ENCODE assay signal across 8 cellular contexts in the genomic region with DNA sequence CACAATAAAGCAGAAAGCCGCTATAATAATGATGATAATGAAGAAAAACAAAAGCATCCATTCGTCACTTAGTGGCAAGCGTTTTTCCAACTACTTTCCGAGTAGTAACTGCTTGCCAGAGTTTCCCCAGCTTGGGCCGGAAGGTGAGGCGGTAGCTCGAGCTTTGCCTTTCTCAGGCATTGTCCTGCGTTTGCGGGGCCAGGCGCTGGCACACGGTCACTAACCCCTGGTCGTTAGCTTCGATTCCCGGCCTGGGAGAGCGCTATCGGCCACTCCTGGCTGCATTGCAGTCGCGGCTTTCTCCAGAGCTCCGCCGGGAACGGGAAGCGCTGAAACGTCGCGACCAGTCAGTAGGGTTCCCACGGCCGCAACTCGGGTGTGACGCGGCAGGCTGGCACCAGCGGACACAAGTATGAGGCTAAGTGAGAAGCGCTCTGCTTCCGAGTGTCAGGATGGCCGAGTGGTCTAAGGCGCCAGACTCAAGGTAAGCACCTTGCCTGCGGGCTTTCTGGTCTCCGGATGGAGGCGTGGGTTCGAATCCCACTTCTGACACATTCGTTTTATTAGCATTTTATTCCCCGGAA. TPM values are rescaled to one million over a fixed set of nuclear protein-coding genes. Genes with fewer than 3 reads are reported as not detected.
DNase-seq lines count a peak whose midpoint lies in the region; ATAC-seq, FAIRE-seq and TF ChIP-seq lines count a peak whose summit lies in the region.

No MANE protein-coding gene starts in this region.

- no peak overlapping the region; the same call in 1 of the 2 replicates for H2BK15ac ChIP-seq in H1 (ENCODE audit: low read length)

- 2% methylated on average over 41 of the region's 41 CpGs; no CpG with 5 or more reads in 1 of the 2 experiments for WGBS in H1 (ENCODE audit: extremely low coverage in 1 of 2, insufficient coverage in 1 of 2, insufficient read length in 1 of 2, insufficient replicate concordance in 2 of 2, low coverage in 1 of 2, low lambda C conversion rate in 2 of 2, missing lambda C conversion rate in 1 of 2), 2 experiments

- POLR2A ChIA-PET in CD8-positive, alpha-beta memory T cell (lab: Charles Lee), result interaction anchor here (1.1 to 2.3 kb wide), 4 partner anchors 11 to 48 kb away, joined by 7 to 17 read pairs (median 14); partner anchors contain the start of genes SH3BP5L, ZNF672 and ZNF692
- POLR2A ChIA-PET in H1 (lab: Charles Lee; ENCODE audit: partially characterized antibody), result interaction anchor here (0.6 to 4.6 kb wide), 12 partner anchors 10 to 51 kb away, joined by 3 to 46 read pairs (median 6); partner anchors contain the start of genes PGBD2, SH3BP5L, ZNF672 and ZNF692

- no peak overlapping the region for H2AK5ac ChIP-seq in H1 (ENCODE audit: low read depth, low read length)

- CTCF ChIA-PET in CD8-positive, alpha-beta memory T cell (lab: Charles Lee), result interaction anchor here (1.0 to 2.6 kb wide), 8 partner anchors 9 to 48 kb away, joined by 3 to 14 read pairs (median 4); partner anchors contain the start of genes SH3BP5L and ZNF692
- CTCF ChIA-PET in H1 (lab: Charles Lee; ENCODE audit: partially characterized antibody), result interaction anchor here (1.0 to 4.0 kb wide), 8 partner anchors 12 to 54 kb away, joined by 3 to 32 read pairs (median 5); partner anchors contain the start of genes PGBD2 and ZNF692

- H3K4me1 Mint-ChIP-seq in CD8-positive, alpha-beta memory T cell, result peaks cover 28 to 49% (median 41%) of the 10 kb centered on the region in 3 donors

- peaks cover 4% of the 10 kb centered on the region for H3K23me2 ChIP-seq in H1 (ENCODE audit: low read depth, low read length)

- peak overlapping the region; percentile 75; the same call in 1 of the 2 replicates for H4K8ac ChIP-seq in H1 (ENCODE audit: extremely low read depth, insufficient read depth, low read length)

- no peak overlapping the region for H3K4ac ChIP-seq in H1 (replicated peaks; ENCODE audit: insufficient read length, low read depth, low read length)

- peak overlapping the region in 3 of 4 experiments; percentile 62 to 79 (median 79); a peak in 6 of 7 replicates for H3K9ac ChIP-seq in H1 (replicated peaks in 1 of 4; ENCODE audit: extremely low read depth in 1 of 4, low read depth in 3 of 4, low read length in 3 of 4)

- no peaks in the 10 kb centered on the region for H3K4me1 ChIP-seq in CD8-positive, alpha-beta memory T cell (ENCODE audit: insufficient read depth, low read length)
- H3K4me1 ChIP-seq in H1 (replicated peaks in 1 of 4; ENCODE audit: control insufficient read depth in 3 of 4, insufficient read depth in 4 of 4, low read length in 3 of 4), result peaks cover 0 to 2% (median 0%) of the 10 kb centered on the region in 4 experiments; a peak in 1 of 7 replicates

- peak; percentile 75 for FAIRE-seq in H1 (lab: Jason Lieb, UNC)

- DNase-seq in CD8-positive, alpha-beta memory T cell, result peak; percentile 81 to 96 (median 91)
- DNase-seq in HT-29 (ENCODE audit: low spot score) (peak; percentile 99), H1 (ENCODE audit: low read depth in 1 of 2, low spot score in 2 of 2) (peak; percentile 93 to 100), mesenteric fat pad (ENCODE audit: low spot score) (peak; percentile 98)
- DNase-seq in NK-92 treated with Interleukin-12 subunit alpha and Interleukin-12 subunit beta, amount 100 ng/mL, for 24 hours (lab: John Stamatoyannopoulos, UW), result peak; percentile 82
- peak; percentile 93 to 100 (median 100) for DNase-seq in activated CD8-positive, alpha-beta memory T cell treated with anti-CD3 and anti-CD28 coated beads for 48 hours (ENCODE audit: low read depth in 2 of 3, low spot score in 2 of 3)
- peak; percentile 85 for DNase-seq in stimulated activated CD8-positive, alpha-beta memory T cell treated with anti-CD3 and anti-CD28 coated beads, Interleukin-15, amount 100 ng/mL, for 1 hour (ENCODE audit: low read depth)

- H3K36me3 ChIP-seq in CD8-positive, alpha-beta memory T cell (ENCODE audit: insufficient read depth, low read length), result no peaks in the 10 kb centered on the region
- H3K36me3 ChIP-seq in H1 (ENCODE audit: control insufficient read depth in 2 of 4, insufficient read depth in 4 of 4, low read length in 3 of 4), result no peaks in the 10 kb centered on the region

- peaks cover 0 to 14% (median 5%) of the 10 kb centered on the region in 3 donors for H3K36me3 Mint-ChIP-seq in CD8-positive, alpha-beta memory T cell

- no peak overlapping the region for H2BK120ac ChIP-seq in H1 (replicated peaks; ENCODE audit: low read depth, low read length)

- peak overlapping the region; percentile 100 for H2AFZ ChIP-seq in H1 (ENCODE audit: low read length)

- ATAC-seq in GM21360 (IDR thresholded peaks at IDR 0.05; ENCODE audit: unreplicated experiment), result peak; percentile 75

- H3K27ac Mint-ChIP-seq in CD8-positive, alpha-beta memory T cell, result peak overlapping the region; percentile 92 to 100 (median 99)

- H3K23ac ChIP-seq in H1 (ENCODE audit: insufficient read length), result no peak overlapping the region

- H3K9me3 ChIP-seq in CD8-positive, alpha-beta memory T cell (ENCODE audit: low read length), result no peaks in the 10 kb centered on the region
- no peaks in the 10 kb centered on the region for H3K9me3 ChIP-seq in H1 (ENCODE audit: insufficient read depth in 2 of 2, low read depth in 1 of 2, low read length in 1 of 2)

- H2BK12ac ChIP-seq in H1 (ENCODE audit: low read depth, low read length), result 0 out of 2 replicates have a peak overlapping the region, but pooled peaks have one; percentile 20

- TF ChIP-seq POLR2A in H1 (IDR thresholded peaks at IDR 0.05; ENCODE audit: control extremely low read depth in 1 of 2, low read depth in 2 of 2, low read length in 2 of 2), result no peak

- H3K79me1 ChIP-seq in H1 (ENCODE audit: low read depth, low read length), result no peaks in the 10 kb centered on the region

- H3K27ac ChIP-seq in CD8-positive, alpha-beta memory T cell (ENCODE audit: low read depth, low read length), result peak overlapping the region; percentile 87
- peak overlapping the region; percentile 62; the same call in 1 of the 2 replicates for H3K27ac ChIP-seq in H1 (ENCODE audit: low read depth, low read length)

- no peaks in the 10 kb centered on the region for H4K20me1 ChIP-seq in H1 (replicated peaks in 1 of 2; ENCODE audit: control insufficient read depth in 1 of 2, insufficient read depth in 2 of 2, low read length in 2 of 2)

- H3K4me2 ChIP-seq in H1 (ENCODE audit: insufficient read depth in 1 of 2, low read depth in 2 of 2, low read length in 2 of 2), result peak overlapping the region; percentile 80 to 87

- H4K91ac ChIP-seq in H1 (replicated peaks; ENCODE audit: insufficient read length, low read length), result peak overlapping the region; percentile 62

- TF ChIP-seq RAD21 in H1 (IDR thresholded peaks at IDR 0.05 in 1 of 2, conservative IDR thresholded peaks at IDR 0.05 in 1 of 2; ENCODE audit: low read depth in 2 of 2, low read length in 2 of 2), result peak in 1 of 2 experiments; percentile 1; a peak in 1 of 4 replicates

- peak overlapping the region; percentile 44 for H4K5ac ChIP-seq in H1 (ENCODE audit: insufficient read length, low read depth, low read length)

- peak overlapping the region; percentile 5; the same call in 1 of the 2 replicates for H2BK5ac ChIP-seq in H1 (ENCODE audit: low read depth, low read length)

- H3K9me3 Mint-ChIP-seq in CD8-positive, alpha-beta memory T cell, result peaks cover 0 to 10% (median 2%) of the 10 kb centered on the region in 5 donors

- H3K79me2 ChIP-seq in H1 (ENCODE audit: control insufficient read depth in 1 of 2, insufficient read depth in 2 of 2, low read length in 2 of 2), result no peaks in the 10 kb centered on the region

- no peak for TF ChIP-seq CTCF in H1 (IDR thresholded peaks at IDR 0.05; ENCODE audit: control extremely low read depth in 1 of 3, insufficient read depth in 1 of 3, low read depth in 1 of 3, low read length in 3 of 3)

- peak overlapping the region; percentile 88 for H3K4me3 ChIP-seq in CD8-positive, alpha-beta memory T cell (ENCODE audit: low read length)
- peak overlapping the region; percentile 85 to 94 (median 90) for H3K4me3 ChIP-seq in H1 (ENCODE audit: extremely low read depth in 1 of 4, insufficient read depth in 2 of 4, low read depth in 3 of 4, low read length in 4 of 4)

- no peak overlapping the region for H3K14ac ChIP-seq in H1 (ENCODE audit: insufficient read length)

- no peak overlapping the region for H3K56ac ChIP-seq in H1 (replicated peaks; ENCODE audit: insufficient read length, low read depth, low read length)

- H3K27me3 Mint-ChIP-seq in CD8-positive, alpha-beta memory T cell, result peaks cover 0 to 14% of the 10 kb centered on the region in 2 donors

- H3K4me3 Mint-ChIP-seq in CD8-positive, alpha-beta memory T cell, result peak overlapping the region; percentile 93 to 99 (median 97)

- no peaks in the 10 kb centered on the region for H3K27me3 ChIP-seq in CD8-positive, alpha-beta memory T cell (ENCODE audit: insufficient read depth, low read length, poor library complexity, severe bottlenecking)
- H3K27me3 ChIP-seq in H1 (replicated peaks in 1 of 4; ENCODE audit: control insufficient read depth in 3 of 4, extremely low read depth in 1 of 4, insufficient read depth in 3 of 4, low read length in 3 of 4), result no peaks in the 10 kb centered on the region

- no peak for TF ChIP-seq EP300 in H1 (IDR thresholded peaks at IDR 0.05; ENCODE audit: borderline replicate concordance in 1 of 2, low read depth in 2 of 2, low read length in 2 of 2)

- no peak overlapping the region; the same call in 1 of the 2 replicates for H3K18ac ChIP-seq in H1 (ENCODE audit: extremely low read depth, low read length)

- H2BK20ac ChIP-seq in H1 (ENCODE audit: low read length), result no peak overlapping the region

RNA-seq across cellular contexts. Expression of gene ZNF692, which starts 14.6 kb away (rescaled TPM):
- total RNA-seq in CD8-positive, alpha-beta memory T cell, result 10 to 100 TPM; 56.0 to 58.7 TPM
- polyA plus RNA-seq in CD8-positive, alpha-beta memory T cell, result 9.6 TPM
- 57.9 and 58.0 TPM in 2 replicates for total RNA-seq in HT-29 (2014; rRNA removed; shearing (Covaris generic))
- total RNA-seq in H1 (2021; fragmentation: NEBNext Ultra II Directional; extraction: Animal tissue kit (Norgen Biotek cat#: 25700)), result 38.4 and 39.7 TPM in 2 replicates
- 52.3 and 55.8 TPM in 2 replicates for polyA plus RNA-seq in H1 (2011; rRNA removed)
- polyA plus RNA-seq in H1 (2011; cell fraction: cytosol; rRNA removed), result 75.0 TPM
- polyA plus RNA-seq in H1 (2011; cell fraction: nucleus; rRNA removed), result 255 TPM
- 47.8 to 62.3 TPM (median 56.6 TPM) in 4 replicates for polyA plus RNA-seq in H1 (2012, experiment 1 of 2)
- 42.7 TPM for polyA plus RNA-seq in H1 (2012, experiment 2 of 2)
- polyA plus RNA-seq in H1 (2013, experiment 1 of 2), result 30.6 TPM
- polyA plus RNA-seq in H1 (2013, experiment 2 of 2), result 26.0 TPM
- polyA minus RNA-seq in H1 (2011; rRNA and poly(A)+ RNA removed), result 12.5 and 15.3 TPM in 2 replicates
- polyA minus RNA-seq in H1 (2011; cell fraction: cytosol; rRNA and poly(A)+ RNA removed), result 12.3 TPM
- polyA minus RNA-seq in H1 (2011; cell fraction: nucleus; rRNA and poly(A)+ RNA removed), result 40.6 TPM
- 18.4 TPM for total RNA-seq in mesenteric fat pad

RNA-seq across cellular contexts. Expression of gene PGBD2, which starts 32.5 kb away (rescaled TPM):
- total RNA-seq in CD8-positive, alpha-beta memory T cell, result 1 to 10 TPM; 7.0 to 8.1 TPM
- 13.7 TPM for polyA plus RNA-seq in CD8-positive, alpha-beta memory T cell
- total RNA-seq in HT-29 (2014; rRNA removed; shearing (Covaris generic)), result 8.1 and 10.2 TPM in 2 replicates
- 7.7 and 7.8 TPM in 2 replicates for total RNA-seq in H1 (2021; fragmentation: NEBNext Ultra II Directional; extraction: Animal tissue kit (Norgen Biotek cat#: 25700))
- polyA plus RNA-seq in H1 (2011; rRNA removed), result 3.2 and 4.5 TPM in 2 replicates
- 5.9 TPM for polyA plus RNA-seq in H1 (2011; cell fraction: cytosol; rRNA removed)
- 5.0 TPM for polyA plus RNA-seq in H1 (2011; cell fraction: nucleus; rRNA removed)
- 5.6 to 7.2 TPM (median 6.3 TPM) in 4 replicates for polyA plus RNA-seq in H1 (2012, experiment 1 of 2)
- 1.2 TPM for polyA plus RNA-seq in H1 (2012, experiment 2 of 2)
- 4.0 TPM for polyA plus RNA-seq in H1 (2013, experiment 1 of 2)
- polyA plus RNA-seq in H1 (2013, experiment 2 of 2), result 3.7 TPM
- polyA minus RNA-seq in H1 (2011; rRNA and poly(A)+ RNA removed), result 11.7 and 12.8 TPM in 2 replicates
- polyA minus RNA-seq in H1 (2011; cell fraction: cytosol; rRNA and poly(A)+ RNA removed), result 3.9 TPM
- 8.0 TPM for polyA minus RNA-seq in H1 (2011; cell fraction: nucleus; rRNA and poly(A)+ RNA removed)
- total RNA-seq in mesenteric fat pad, result 2.9 TPM

RNA-seq across cellular contexts. Expression of gene ZNF672, which starts 35.5 kb away (rescaled TPM):
- total RNA-seq in CD8-positive, alpha-beta memory T cell, result 10 to 100 TPM; 52.1 to 55.2 TPM
- 29.6 TPM for polyA plus RNA-seq in CD8-positive, alpha-beta memory T cell
- 36.0 and 37.7 TPM in 2 replicates for total RNA-seq in HT-29 (2014; rRNA removed; shearing (Covaris generic))
- total RNA-seq in H1 (2021; fragmentation: NEBNext Ultra II Directional; extraction: Animal tissue kit (Norgen Biotek cat#: 25700)), result 28.4 and 30.7 TPM in 2 replicates
- polyA plus RNA-seq in H1 (2011; rRNA removed), result 40.4 and 40.7 TPM in 2 replicates
- 29.5 TPM for polyA plus RNA-seq in H1 (2011; cell fraction: cytosol; rRNA removed)
- 25.3 TPM for polyA plus RNA-seq in H1 (2011; cell fraction: nucleus; rRNA removed)
- 15.9 to 22.8 TPM (median 20.8 TPM) in 4 replicates for polyA plus RNA-seq in H1 (2012, experiment 1 of 2)
- polyA plus RNA-seq in H1 (2012, experiment 2 of 2), result 31.7 TPM
- 17.9 TPM for polyA plus RNA-seq in H1 (2013, experiment 1 of 2)
- polyA plus RNA-seq in H1 (2013, experiment 2 of 2), result 18.5 TPM
- polyA minus RNA-seq in H1 (2011; rRNA and poly(A)+ RNA removed), result 27.1 and 34.9 TPM in 2 replicates
- polyA minus RNA-seq in H1 (2011; cell fraction: cytosol; rRNA and poly(A)+ RNA removed), result 26.9 TPM
- 29.5 TPM for polyA minus RNA-seq in H1 (2011; cell fraction: nucleus; rRNA and poly(A)+ RNA removed)
- total RNA-seq in mesenteric fat pad, result 18.6 TPM

RNA-seq across cellular contexts. Expression of gene SH3BP5L, which starts 47.8 kb away (rescaled TPM):
- total RNA-seq in CD8-positive, alpha-beta memory T cell, result 10 to 100 TPM; 20.1 to 21.8 TPM
- 3.8 TPM for polyA plus RNA-seq in CD8-positive, alpha-beta memory T cell
- total RNA-seq in HT-29 (2014; rRNA removed; shearing (Covaris generic)), result 23.4 and 23.5 TPM in 2 replicates
- total RNA-seq in H1 (2021; fragmentation: NEBNext Ultra II Directional; extraction: Animal tissue kit (Norgen Biotek cat#: 25700)), result 27.9 and 28.4 TPM in 2 replicates
- polyA plus RNA-seq in H1 (2011; rRNA removed), result 20.2 and 29.7 TPM in 2 replicates
- 27.2 TPM for polyA plus RNA-seq in H1 (2011; cell fraction: cytosol; rRNA removed)
- polyA plus RNA-seq in H1 (2011; cell fraction: nucleus; rRNA removed), result 32.9 TPM
- 14.2 to 20.1 TPM (median 19.1 TPM) in 4 replicates for polyA plus RNA-seq in H1 (2012, experiment 1 of 2)
- polyA plus RNA-seq in H1 (2012, experiment 2 of 2), result 18.1 TPM
- 14.2 TPM for polyA plus RNA-seq in H1 (2013, experiment 1 of 2)
- 13.8 TPM for polyA plus RNA-seq in H1 (2013, experiment 2 of 2)
- polyA minus RNA-seq in H1 (2011; rRNA and poly(A)+ RNA removed), result 15.4 and 21.6 TPM in 2 replicates
- 13.0 TPM for polyA minus RNA-seq in H1 (2011; cell fraction: cytosol; rRNA and poly(A)+ RNA removed)
- 24.4 TPM for polyA minus RNA-seq in H1 (2011; cell fraction: nucleus; rRNA and poly(A)+ RNA removed)
- 15.9 TPM for total RNA-seq in mesenteric fat pad

Comparison
In these comparisons a context has a peak if more than half of its experiments do, and no peak if none do; other contexts are left out.
1. Peak in every context shown above with its lines: DNase-seq, ATAC-seq, H3K4me3 ChIP-seq and H3K27ac ChIP-seq.